28 cellular contexts compared by ENCODE assay signal in the genomic region with DNA sequence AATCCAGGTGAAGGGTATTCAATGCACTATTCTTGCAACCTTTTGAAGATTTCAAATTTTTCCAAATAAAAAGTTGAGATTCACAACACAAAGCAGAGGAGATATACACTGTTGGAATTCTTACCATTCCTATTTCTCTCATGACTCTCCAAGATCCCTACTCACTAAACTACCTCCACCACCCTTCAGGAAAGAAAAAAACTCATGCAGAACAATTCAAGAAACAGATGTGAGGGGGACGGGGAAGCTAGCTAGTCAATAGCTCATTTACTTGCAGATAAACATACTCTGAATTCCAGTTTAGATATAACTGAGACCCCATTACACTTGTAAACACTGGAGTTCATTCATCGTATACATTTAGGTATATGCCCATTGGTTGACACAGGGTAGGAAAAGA.
"Had no signal": no experiment of that assay in that cellular context is flagged by ENCODE, and none has a peak within 500 bp of the region (broad histone marks: within the 10 kb centered on the region; RNA-seq: fewer than 3 reads in every experiment).

No MANE protein-coding gene starts in this region.

- H3K4me1 ChIP-seq: pancreas, prostate gland, testis, thyroid gland, transverse colon, vagina had no signal

- DNase-seq: kidney glomerular epithelial cell; left cardiac atrium; left lung; lower lobe of right lung; mammary epithelial cell; mesenchymal stem cell; naive B cell; natural killer cell; pancreas; posterior cingulate gyrus; retina; right cardiac atrium; stimulated activated CD4-positive, alpha-beta T cell treated with anti-CD3 and anti-CD28 coated beads, Interleukin-12 subunit alpha, Interleukin-12 subunit beta, amount 100 ng/mL, for 4 hours; stimulated activated CD4-positive, alpha-beta T cell treated with anti-CD3 and anti-CD28 coated beads, Interleukin-15, amount 100 ng/mL, for 24 hours; stimulated activated CD4-positive, alpha-beta T cell treated with anti-CD3 and anti-CD28 coated beads, Interleukin-2, amount 100 ng/mL, for 24 hours; stimulated activated CD4-positive, alpha-beta T cell treated with anti-CD3 and anti-CD28 coated beads, Interleukin-4, amount 100 ng/mL, for 1 hour; stimulated activated naive B cell treated with anti-CD40 and anti-IgM and Interleukin-4, amounts not matched to agents 10 μg/mL and 1 μg/mL and 100 μg/mL, for 72 hours; stimulated activated naive CD8-positive, alpha-beta T cell treated with anti-CD3 and anti-CD28 coated beads, Interleukin-15, Interleukin-2, amounts not matched to agents 100 U/mL and 50 U/mL, for 24 hours; stomach; testis; thyroid gland; transverse colon; upper lobe of left lung had no signal

- H3K27ac Mint-ChIP-seq: mesothelial cell of epicardium; natural killer cell; stimulated activated naive B cell treated with anti-CD40 and anti-IgM and Interleukin-4, amounts not matched to agents 10 μg/mL and 1 μg/mL and 100 μg/mL, for 72 hours had no signal

- H3K4me3 ChIP-seq: left lung, lower lobe of right lung, pancreas, prostate gland, skin epidermis, stomach, testis, thyroid gland, transverse colon, upper lobe of left lung, vagina had no signal

- H3K4me3 Mint-ChIP-seq: mesothelial cell of epicardium; naive B cell; natural killer cell; stimulated activated naive B cell treated with anti-CD40 and anti-IgM and Interleukin-4, amounts not matched to agents 10 μg/mL and 1 μg/mL and 100 μg/mL, for 72 hours had no signal

- H3K27me3 ChIP-seq: left lung, pancreas, stomach, testis, thyroid gland, transverse colon, upper lobe of left lung, vagina had no signal

- H3K4me1 Mint-ChIP-seq: natural killer cell had no signal

- H3K9me3 Mint-ChIP-seq: natural killer cell had no signal

- H3K27ac ChIP-seq: left lung, lower lobe of right lung, pancreas, prostate gland, skin epidermis, stomach, testis, thyroid gland, transverse colon, upper lobe of left lung, vagina had no signal

- H3K36me3 Mint-ChIP-seq: mesothelial cell of epicardium; natural killer cell; stimulated activated naive B cell treated with anti-CD40 and anti-IgM and Interleukin-4, amounts not matched to agents 10 μg/mL and 1 μg/mL and 100 μg/mL, for 72 hours had no signal

- H3K9me3 ChIP-seq: left lung, lower lobe of right lung, pancreas, prostate gland, stomach, testis, thyroid gland, transverse colon, upper lobe of left lung, vagina had no signal

- ATAC-seq: left cardiac atrium; left lung; lower lobe of right lung; natural killer cell; pancreas; right cardiac atrium; sciatic nerve; stimulated activated naive B cell treated with anti-CD40 and anti-IgM and Interleukin-4, amounts not matched to agents 10 μg/mL and 1 μg/mL and 100 μg/mL, for 72 hours; stimulated activated naive CD8-positive, alpha-beta T cell treated with anti-CD3 and anti-CD28 coated beads, Interleukin-15, Interleukin-2, amounts not matched to agents 100 U/mL and 50 U/mL, for 24 hours had no signal

- H3K36me3 ChIP-seq: left lung, lower lobe of right lung, pancreas, prostate gland, stomach, thyroid gland, transverse colon, upper lobe of left lung, vagina had no signal
